27 cellular contexts compared by ENCODE assay signal in genomic region chr3:141708367-141708766, GRCh38. TPM values are rescaled to one million over a fixed set of nuclear protein-coding genes. Genes with fewer than 3 reads are reported as not detected.
DNase-seq lines count a peak whose midpoint lies in the region; ATAC-seq, FAIRE-seq and TF ChIP-seq lines count a peak whose summit lies in the region.
"Had no signal": no experiment of that assay in that cellular context is flagged by ENCODE, and none has a peak within 500 bp of the region (broad histone marks: within the 10 kb centered on the region; RNA-seq: fewer than 3 reads in every experiment).

No MANE protein-coding gene starts in this region.

- H3K9ac ChIP-seq in SK-N-SH (no peak overlapping the region), endothelial cell of umbilical vein (replicated peaks; ENCODE audit: extremely low read depth, insufficient read depth, low read length) (peak overlapping the region; percentile 64), Karpas-422 (ENCODE audit: low read length) (no peak overlapping the region)

- H3K9me2 ChIP-seq in SK-N-SH = no peaks in the 10 kb centered on the region
- no peaks in the 10 kb centered on the region for H3K9me2 ChIP-seq in Karpas-422 (replicated peaks; ENCODE audit: insufficient read depth, low read length)

- peaks cover 6% of the 10 kb centered on the region for H3F3A ChIP-seq in SK-N-SH (replicated peaks; ENCODE audit: insufficient read depth)

- H2AFZ ChIP-seq in SK-N-SH (ENCODE audit: low read depth) (peak overlapping the region; percentile 53; the same call in 1 of the 2 replicates), endothelial cell of umbilical vein (ENCODE audit: low read depth, low read length) (no peak overlapping the region), Karpas-422 (ENCODE audit: low read length) (no peak overlapping the region)

- dilution Hi-C loops in endothelial cell of umbilical vein (cut with MboI; ENCODE audit: extremely low pct_ligation_motif_present, low sequenced_read_pairs) = no loop called here

- H4K20me1 ChIP-seq in SK-N-SH (ENCODE audit: insufficient read depth) (no peaks in the 10 kb centered on the region), endothelial cell of umbilical vein (replicated peaks; ENCODE audit: control insufficient read depth, extremely low read depth, insufficient read depth, low read length) (no peaks in the 10 kb centered on the region), Karpas-422 (ENCODE audit: insufficient read depth, low read depth, low read length) (no peaks in the 10 kb centered on the region)

- POLR2A ChIA-PET in SK-N-SH (lab: Yijun Ruan, JAX) (no interaction called here), endothelial cell of umbilical vein (lab: Charles Lee) (no interaction called here)

- TF ChIP-seq CTCF in SK-N-SH (IDR thresholded peaks at IDR 0.05) = no peak
- TF ChIP-seq CTCF in endothelial cell of umbilical vein (IDR thresholded peaks at IDR 0.05; ENCODE audit: extremely low read depth in 1 of 2, insufficient read depth in 1 of 2, low read depth in 1 of 2, low read length in 2 of 2) = no peak
- TF ChIP-seq CTCF in upper lobe of right lung (IDR thresholded peaks at IDR 0.05) = no peak

- no peaks in the 10 kb centered on the region for H3K9me1 ChIP-seq in endothelial cell of umbilical vein (replicated peaks; ENCODE audit: control insufficient read depth, extremely low read depth, insufficient read depth, low read length)

- 74% methylated on average over 4 of the region's 4 CpGs for whole genome bisulfite sequencing in SK-N-SH (ENCODE audit: low lambda C conversion rate)

- no peak overlapping the region for H3K4me3 ChIP-seq in SK-N-SH (ENCODE audit: low read depth in 2 of 2, low read length in 1 of 2)
- no peak overlapping the region for H3K4me3 ChIP-seq in endothelial cell of umbilical vein (replicated peaks in 1 of 3; ENCODE audit: insufficient read depth in 1 of 3, low read depth in 1 of 3, low read length in 3 of 3)
- no peak overlapping the region for H3K4me3 ChIP-seq in upper lobe of right lung
- H3K4me3 ChIP-seq in Karpas-422 (ENCODE audit: low read length) = no peak overlapping the region
- H3K4me3 ChIP-seq: dorsolateral prefrontal cortex, SJCRH30 had no signal

- peak overlapping the region; percentile 65 to 66; a peak in 3 of 4 replicates for H3K27ac ChIP-seq in SK-N-SH (ENCODE audit: low read depth in 2 of 2, low read length in 1 of 2)
- H3K27ac ChIP-seq in endothelial cell of umbilical vein (ENCODE audit: insufficient read depth, low read depth, low read length) = peak overlapping the region; percentile 89
- no peak overlapping the region for H3K27ac ChIP-seq in upper lobe of right lung
- no peak overlapping the region for H3K27ac ChIP-seq in Karpas-422 (ENCODE audit: low read length)
- H3K27ac ChIP-seq: dorsolateral prefrontal cortex, SJCRH30 had no signal

- CTCF ChIA-PET in SK-N-SH (lab: Yijun Ruan, JAX) (no interaction called here), endothelial cell of umbilical vein (lab: Charles Lee) (interaction anchor here (0.9 to 1.8 kb wide), 9 partner anchors 8 to 205 kb away, joined by 3 to 7 read pairs (median 4); partner anchors contain the start of gene RNF7)

- H3K27me3 ChIP-seq in SK-N-SH (ENCODE audit: insufficient read depth) (no peaks in the 10 kb centered on the region), endothelial cell of umbilical vein (ENCODE audit: control insufficient read depth in 2 of 2, insufficient read depth in 2 of 2, low read length in 2 of 2) (no peaks in the 10 kb centered on the region), upper lobe of right lung (no peaks in the 10 kb centered on the region), Karpas-422 (ENCODE audit: low read length) (no peaks in the 10 kb centered on the region)
- H3K27me3 ChIP-seq: dorsolateral prefrontal cortex, SJCRH30 had no signal

- peak overlapping the region; percentile 37 for H3K4me2 ChIP-seq in SK-N-SH
- H3K4me2 ChIP-seq in endothelial cell of umbilical vein (ENCODE audit: insufficient read depth, low read length) = peak overlapping the region; percentile 53
- H3K4me2 ChIP-seq in Karpas-422 (ENCODE audit: low read depth, low read length, poor library complexity, severe bottlenecking) = no peak overlapping the region

- ATAC-seq in SK-N-SH treated with all-trans-retinoic acid at 6 μM for 48 hours (no peak), upper lobe of right lung (peak; percentile 70), HG03097 (IDR thresholded peaks at IDR 0.05; ENCODE audit: low FRiP score, unreplicated experiment) (no peak)
- ATAC-seq: activated CD8-positive, alpha-beta T cell treated with anti-CD3 and anti-CD28 coated beads for 36 hours; left cardiac atrium; Panc1; sciatic nerve; T-helper 17 cell had no signal

- no peaks in the 10 kb centered on the region for H3K9me3 ChIP-seq in SK-N-SH
- H3K9me3 ChIP-seq in endothelial cell of umbilical vein (replicated peaks; ENCODE audit: control insufficient read depth, insufficient read depth, low read length) = no peaks in the 10 kb centered on the region
- H3K9me3 ChIP-seq in upper lobe of right lung = no peaks in the 10 kb centered on the region
- H3K9me3 ChIP-seq in Karpas-422 (ENCODE audit: low read length) = no peaks in the 10 kb centered on the region

- DNase-seq in SK-N-SH (no peak), MV-4-11 (lab: John Stamatoyannopoulos, UW) (peak; percentile 61), endothelial cell of umbilical vein (ENCODE audit: low read depth, low spot score) (no peak), upper lobe of right lung (no peak), retina (no peak), Karpas-422 (no peak)
- DNase-seq: activated CD8-positive, alpha-beta T cell treated with anti-CD3 and anti-CD28 coated beads for 36 hours; central memory CD4-positive, alpha-beta T cell; dorsolateral prefrontal cortex; hippocampal formation; Kasumi-1; left cardiac atrium; NCI-H1092 treated with DMSO at 0.1 percent for 48 hours; NCI-H187 treated with DMSO at 0.1 percent for 48 hours; NCI-H2171 treated with DMSO at 0.1 percent for 48 hours; NCI-H524 treated with DMSO at 0.1 percent for 48 hours; SJCRH30; T-helper 17 cell had no signal

- no peak for TF ChIP-seq EP300 in SK-N-SH (IDR thresholded peaks at IDR 0.05; ENCODE audit: borderline replicate concordance in 1 of 2, low read depth in 1 of 2, low read length in 1 of 2)

- TSS peak; percentile 86 for BruUV-seq in endothelial cell of umbilical vein (replicated peaks; lab: Mats Ljungman, UMichigan)

- TF ChIP-seq POLR2A in endothelial cell of umbilical vein (IDR thresholded peaks at IDR 0.05; ENCODE audit: low read depth, low read length) = no peak

- no peak for TF ChIP-seq RAD21 in SK-N-SH (IDR thresholded peaks at IDR 0.05; ENCODE audit: low read length)

- H3K79me2 ChIP-seq in SK-N-SH (ENCODE audit: insufficient read depth) = no peaks in the 10 kb centered on the region
- no peaks in the 10 kb centered on the region for H3K79me2 ChIP-seq in endothelial cell of umbilical vein (ENCODE audit: control insufficient read depth, insufficient read depth, low read length)
- no peaks in the 10 kb centered on the region for H3K79me2 ChIP-seq in Karpas-422 (ENCODE audit: low read length)

- intact Hi-C loops in endothelial cell of umbilical vein (cut with micrococcal nuclease) = loop anchor here (1.0 kb wide), 2 partner anchors 27 to 30 kb away; partner anchors contain the start of gene RNF7
- intact Hi-C loops in upper lobe of right lung (cut with DNase I) = no loop called here

- H3K4me1 ChIP-seq in SK-N-SH (ENCODE audit: control insufficient read depth in 1 of 2, insufficient read depth in 2 of 2, low read depth in 1 of 2, low read length in 1 of 2) (peaks cover 0 to 18% of the 10 kb centered on the region in 2 experiments; a peak in 3 of 4 replicates), endothelial cell of umbilical vein (ENCODE audit: control insufficient read depth, extremely low read depth, insufficient read depth, low read length) (peaks cover 58% of the 10 kb centered on the region), upper lobe of right lung (peaks cover 12% of the 10 kb centered on the region), Karpas-422 (ENCODE audit: low read length) (no peaks in the 10 kb centered on the region)
- H3K4me1 ChIP-seq: SJCRH30 had no signal

- FAIRE-seq in endothelial cell of umbilical vein (lab: Jason Lieb, UNC) = no peak
- FAIRE-seq: A204.1, GM18507 had no signal

- H3K36me3 ChIP-seq in SK-N-SH (replicated peaks in 1 of 2; ENCODE audit: control insufficient read depth in 1 of 2, insufficient read depth in 2 of 2, low read length in 1 of 2) = no peaks in the 10 kb centered on the region
- H3K36me3 ChIP-seq in endothelial cell of umbilical vein (ENCODE audit: control insufficient read depth in 2 of 2, extremely low read depth in 1 of 2, insufficient read depth in 2 of 2, low read length in 2 of 2) = no peaks in the 10 kb centered on the region
- no peaks in the 10 kb centered on the region for H3K36me3 ChIP-seq in upper lobe of right lung
- H3K36me3 ChIP-seq in Karpas-422 (ENCODE audit: insufficient read depth, low read length) = no peaks in the 10 kb centered on the region
- H3K36me3 ChIP-seq: SJCRH30 had no signal

RNA-seq across cellular contexts. Expression of gene RNF7, which starts 29.7 kb away (rescaled TPM):
- polyA plus RNA-seq in SK-N-SH (2012; rRNA removed) (77.1 and 119 TPM in 2 replicates), endothelial cell of umbilical vein (89.5 and 120 TPM in 2 replicates)
- polyA plus RNA-seq in SK-N-SH (2012; cell fraction: cytosol; rRNA removed) = 128 and 145 TPM in 2 replicates
- 21.7 and 28.3 TPM in 2 replicates for polyA plus RNA-seq in SK-N-SH (2012; cell fraction: nucleus; rRNA removed)
- total RNA-seq in endothelial cell of umbilical vein (121 and 136 TPM in 2 replicates), upper lobe of right lung (68.6 TPM)
- polyA plus RNA-seq in endothelial cell of umbilical vein (2011; cell fraction: cytosol; rRNA removed) = 143 and 148 TPM in 2 replicates
- polyA plus RNA-seq in endothelial cell of umbilical vein (2011; cell fraction: nucleus; rRNA removed) = 34.5 and 41.4 TPM in 2 replicates
- polyA plus RNA-seq in endothelial cell of umbilical vein (2012) = 90.3 and 101 TPM in 2 replicates
- polyA minus RNA-seq in endothelial cell of umbilical vein = 23.6 and 29.2 TPM in 2 replicates
- 18.6 TPM for polyA minus RNA-seq in endothelial cell of umbilical vein (2011; cell fraction: cytosol; rRNA and poly(A)+ RNA removed)
- 13.6 and 13.8 TPM in 2 replicates for polyA minus RNA-seq in endothelial cell of umbilical vein (2011; cell fraction: nucleus; rRNA and poly(A)+ RNA removed)
- 38.5 and 63.9 TPM in 2 replicates for total RNA-seq in Karpas-422 (2014; rRNA removed; shearing (Covaris generic); ENCODE audit: low replicate concordance)

RNA-seq across cellular contexts. Expression of gene GRK7, which starts 54.8 kb away (rescaled TPM):
- polyA plus RNA-seq in SK-N-SH (2012; rRNA removed) (0.03 TPM in 1 of 2 replicates, not detected in the other), endothelial cell of umbilical vein (not detected in 2 replicates)
- polyA plus RNA-seq in SK-N-SH (2012; cell fraction: cytosol; rRNA removed) = not detected in 2 replicates
- 0.05 and 0.06 TPM in 2 replicates for polyA plus RNA-seq in SK-N-SH (2012; cell fraction: nucleus; rRNA removed)
- total RNA-seq in endothelial cell of umbilical vein (not detected in 2 replicates), upper lobe of right lung (0.12 TPM)
- not detected in 2 replicates for polyA plus RNA-seq in endothelial cell of umbilical vein (2011; cell fraction: cytosol; rRNA removed)
- not detected in 2 replicates for polyA plus RNA-seq in endothelial cell of umbilical vein (2011; cell fraction: nucleus; rRNA removed)
- polyA plus RNA-seq in endothelial cell of umbilical vein (2012) = not detected in 2 replicates
- polyA minus RNA-seq in endothelial cell of umbilical vein = not detected in 2 replicates
- not detected for polyA minus RNA-seq in endothelial cell of umbilical vein (2011; cell fraction: cytosol; rRNA and poly(A)+ RNA removed)
- not detected in 2 replicates for polyA minus RNA-seq in endothelial cell of umbilical vein (2011; cell fraction: nucleus; rRNA and poly(A)+ RNA removed)
- not detected in 2 replicates for total RNA-seq in Karpas-422 (2014; rRNA removed; shearing (Covaris generic); ENCODE audit: low replicate concordance)
- total RNA-seq: activated T-helper 2 cell treated with anti-CD3 and anti-CD28 coated beads, Interferon-gamma antibody, Interleukin-2, Interleukin-4, amounts not matched to agents 10 μg/mL and 5 μg/mL and 100 μg/mL, durations not matched to agents 14 hours and 24 hours and 36 hours; left cardiac atrium; neural crest cell; sciatic nerve had no signal
- polyA plus RNA-seq: mammary epithelial cell had no signal

Comparison
In these comparisons a context has a peak if more than half of its experiments do, and no peak if none do; other contexts are left out.
1. H3K27ac ChIP-seq: peak in SK-N-SH (2 of 2) and endothelial cell of umbilical vein (single experiment); none in upper lobe of right lung (single experiment) and Karpas-422 (single experiment).